In the genomic region with DNA sequence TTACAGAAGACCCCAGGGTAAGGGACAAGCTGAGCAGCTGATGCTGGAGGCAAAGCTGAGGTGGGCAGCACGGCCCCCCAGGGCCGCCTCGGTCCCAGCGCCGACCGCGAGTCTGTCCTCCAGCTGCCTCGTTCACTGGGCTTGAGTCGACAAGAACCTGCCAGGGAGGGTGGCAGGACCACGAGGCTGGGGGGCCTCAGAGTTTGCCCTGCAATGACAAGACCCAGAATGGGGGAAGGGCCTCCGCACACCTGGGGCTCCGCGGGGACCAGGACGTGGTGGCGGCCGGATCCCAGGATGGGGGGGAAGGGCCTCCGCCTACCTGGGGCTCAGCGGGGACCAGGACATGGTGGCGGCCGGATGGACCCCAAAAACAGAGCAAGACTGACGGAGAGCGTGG, we compare ENCODE assay signal across 35 cellular contexts.
"Had no signal": no experiment of that assay in that cellular context is flagged by ENCODE, and none has a peak within 500 bp of the region (broad histone marks: within the 10 kb centered on the region; RNA-seq: fewer than 3 reads in every experiment).

No MANE protein-coding gene starts in this region.

- H3K9me3 Mint-ChIP-seq: activated CD4-positive, alpha-beta memory T cell treated with anti-CD3 and anti-CD28 coated beads, Interleukin-2, amount 10 ng/mL, durations not matched to agents 7 days and 5 days; activated naive CD8-positive, alpha-beta T cell treated with anti-CD3 and anti-CD28 coated beads for 36 hours had no signal

- H3K27me3 ChIP-seq: brain microvascular endothelial cell, cardiac muscle cell, SJCRH30 had no signal

- H3K36me3 ChIP-seq: brain microvascular endothelial cell, cardiac muscle cell, MG63, SJCRH30, WERI-Rb-1 had no signal

- H3K36me3 Mint-ChIP-seq: activated CD8-positive, alpha-beta memory T cell treated with anti-CD3 and anti-CD28 coated beads, Interleukin-2, amount 10 ng/mL, durations not matched to agents 7 days and 5 days; activated naive CD8-positive, alpha-beta T cell treated with anti-CD3 and anti-CD28 coated beads for 36 hours had no signal

- ATAC-seq: activated CD8-positive, alpha-beta memory T cell treated with anti-CD3 and anti-CD28 coated beads, Interleukin-2, amount 10 ng/mL, durations not matched to agents 7 days and 5 days had no signal

- H3K27me3 Mint-ChIP-seq: activated naive CD8-positive, alpha-beta T cell treated with anti-CD3 and anti-CD28 coated beads for 36 hours had no signal

- H3K9me3 ChIP-seq: MG63, SJCRH30 had no signal

- H3K27ac Mint-ChIP-seq: activated CD4-positive, alpha-beta memory T cell treated with anti-CD3 and anti-CD28 coated beads, Interleukin-2, amount 10 ng/mL, durations not matched to agents 7 days and 5 days; activated CD8-positive, alpha-beta memory T cell treated with anti-CD3 and anti-CD28 coated beads, Interleukin-2, amount 10 ng/mL, durations not matched to agents 7 days and 5 days; activated naive CD8-positive, alpha-beta T cell treated with anti-CD3 and anti-CD28 coated beads for 36 hours had no signal

- H3K4me3 Mint-ChIP-seq: activated CD4-positive, alpha-beta memory T cell treated with anti-CD3 and anti-CD28 coated beads, Interleukin-2, amount 10 ng/mL, durations not matched to agents 7 days and 5 days; activated CD8-positive, alpha-beta memory T cell treated with anti-CD3 and anti-CD28 coated beads, Interleukin-2, amount 10 ng/mL, durations not matched to agents 7 days and 5 days; activated naive CD8-positive, alpha-beta T cell treated with anti-CD3 and anti-CD28 coated beads for 36 hours had no signal

- H3K4me3 ChIP-seq: cardiac muscle cell, MG63, PC-9, SJCRH30 had no signal

- H3K27ac ChIP-seq: brain microvascular endothelial cell, cardiac muscle cell, PC-9, RWPE1, SJCRH30, SK-N-MC, WERI-Rb-1 had no signal

- DNase-seq: activated CD4-positive, alpha-beta memory T cell treated with anti-CD3 and anti-CD28 coated beads, Interleukin-2, amount 10 ng/mL, durations not matched to agents 7 days and 5 days; activated CD4-positive, alpha-beta T cell treated with anti-CD3 and anti-CD28 coated beads for 1 hour; activated CD4-positive, alpha-beta T cell treated with anti-CD3 and anti-CD28 coated beads for 48 hours; activated CD4-positive, CD25-positive, alpha-beta regulatory T cell; activated CD8-positive, alpha-beta memory T cell treated with anti-CD3 and anti-CD28 coated beads for 24 hours; activated CD8-positive, alpha-beta memory T cell treated with anti-CD3 and anti-CD28 coated beads, Interleukin-2, amount 10 ng/mL, durations not matched to agents 7 days and 5 days; activated CD8-positive, alpha-beta memory T cell treated with anti-CD3 and anti-CD28 coated beads, Interleukin-2, amount 50 U/mL, for 48 hours; activated effector memory CD4-positive, alpha-beta T cell treated with anti-CD3 and anti-CD28 coated beads, Interleukin-2, amount 50 U/mL, for 16 hours; activated naive CD4-positive, alpha-beta T cell; activated naive CD4-positive, alpha-beta T cell treated with anti-CD3 and anti-CD28 coated beads, Interleukin-2, amount 50 U/mL, for 16 hours; activated naive CD8-positive, alpha-beta T cell treated with anti-CD3 and anti-CD28 coated beads for 36 hours; activated T-cell treated with anti-CD3 and anti-CD28 coated beads, Interleukin-2, amount 50 U/mL, for 48 hours; amniotic stem cell; brain microvascular endothelial cell; Kasumi-1; KG1; MG63; NCI-H1048; NCI-H1105 treated with DMSO at 0.1 percent for 48 hours; NCI-H1436; NCI-H1694; NCI-H1930; NCI-H2081 treated with DMSO at 0.1 percent for 48 hours; NCI-H345; NCI-H526; NCI-H748 treated with DMSO at 0.1 percent for 48 hours; NK-92 treated with Interleukin-12 subunit alpha and Interleukin-12 subunit beta, amount 100 ng/mL, for 24 hours; PC-9; Right ventricle myocardium superior; SJCRH30; T1000; WERI-Rb-1 had no signal
